5 cellular contexts compared by ENCODE assay signal in the genomic region with DNA sequence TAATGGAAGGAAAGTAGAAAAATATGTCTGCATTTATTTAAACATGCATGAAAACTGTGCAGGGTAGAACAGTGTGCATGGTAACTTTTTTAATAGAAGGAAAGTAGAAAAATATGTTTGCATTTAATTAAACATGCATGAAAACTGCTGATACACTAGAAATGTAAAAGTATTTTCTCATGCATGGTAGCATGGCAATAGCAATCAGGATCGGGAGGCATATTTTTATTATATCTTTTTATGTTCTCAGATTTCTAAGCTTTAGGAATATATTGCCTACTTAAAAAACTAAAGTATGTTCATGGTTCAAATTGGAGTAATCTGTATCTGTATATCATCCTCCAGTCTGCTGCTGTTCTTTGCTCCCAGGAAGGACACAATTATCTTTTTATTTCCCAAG.
"Had no signal": no experiment of that assay in that cellular context is flagged by ENCODE, and none has a peak within 500 bp of the region (broad histone marks: within the 10 kb centered on the region; RNA-seq: fewer than 3 reads in every experiment).

No MANE protein-coding gene starts in this region.

- H3K4me1 Mint-ChIP-seq: H9 had no signal

- H2AFZ ChIP-seq: GM23248 had no signal

- H3K4me3 ChIP-seq: GM23248, K562 had no signal

- ATAC-seq: K562 had no signal

- H3K4me3 Mint-ChIP-seq: H9 had no signal

- DNase-seq: GM23248, H9, HCEC 1CT, IMR-90 had no signal

- H3K9ac ChIP-seq: GM23248 had no signal

- H3K27ac ChIP-seq: GM23248 had no signal

- H3K9me3 Mint-ChIP-seq: H9 had no signal
